ENCODE assay signal across 8 cellular contexts in genomic region chr1:203006948-203007871, GRCh38. TPM values are rescaled to one million over a fixed set of nuclear protein-coding genes. Genes with fewer than 3 reads are reported as not detected.
DNase-seq lines count a peak whose midpoint lies in the region; ATAC-seq lines count a peak whose summit lies in the region.

Gene TMEM183A, plus strand, starts transcription at chr1:203007374. Its CDS starts 92 bp downstream, at chr1:203007466.

- H3K9me3 ChIP-seq in BLaER1 = no peaks in the 10 kb centered on the region

- peak within 1 kb of the TSS; percentile 95 for H3K4me2 ChIP-seq in BLaER1

- peak within 1 kb of the TSS; percentile 88 for H3K4me3 ChIP-seq in BLaER1

- no peaks in the 10 kb centered on the region for H3K9me3 Mint-ChIP-seq in dendritic cell treated with granulocyte-macrophage colony-stimulating factor and Interleukin-4, amounts not matched to agents 40 ng/mL and 50 ng/mL, for 4 days

- peaks cover 36% of the 10 kb centered on the region for H3K36me3 ChIP-seq in BLaER1

- peaks cover 40% of the 10 kb centered on the region for H3K4me1 Mint-ChIP-seq in dendritic cell treated with granulocyte-macrophage colony-stimulating factor and Interleukin-4, amounts not matched to agents 40 ng/mL and 50 ng/mL, for 4 days (ENCODE audit: low read depth)

- ATAC-seq in GM19351 (IDR thresholded peaks at IDR 0.05; ENCODE audit: unreplicated experiment) = peak; percentile 88
- ATAC-seq in HG03521 (IDR thresholded peaks at IDR 0.05; ENCODE audit: unreplicated experiment) = peak; percentile 92
- ATAC-seq in left lobe of liver = peak; percentile 95

- H3K27me3 ChIP-seq in BLaER1 = no peaks in the 10 kb centered on the region

- peaks cover 38% of the 10 kb centered on the region for H4K20me1 ChIP-seq in BLaER1

- H3K9ac ChIP-seq in BLaER1 = peak within 1 kb of the TSS; percentile 90

- H3K4me1 ChIP-seq in BLaER1 = peaks cover 59% of the 10 kb centered on the region

- H3K36me3 Mint-ChIP-seq in dendritic cell treated with granulocyte-macrophage colony-stimulating factor and Interleukin-4, amounts not matched to agents 40 ng/mL and 50 ng/mL, for 4 days (ENCODE audit: low read depth) = peaks cover 59% of the 10 kb centered on the region

- intact Hi-C loops in dendritic cell treated with granulocyte-macrophage colony-stimulating factor and Interleukin-4, amounts not matched to agents 40 ng/mL and 50 ng/mL, for 4 days (cut with micrococcal nuclease) = loop anchor here (2.0 to 5.0 kb wide), 2 partner anchors 40 to 118 kb away; partner anchors contain the start of genes CYB5R1 and RABIF

- H3K27ac ChIP-seq in BLaER1 = peak within 1 kb of the TSS; percentile 91

- H3K4me3 Mint-ChIP-seq in dendritic cell treated with granulocyte-macrophage colony-stimulating factor and Interleukin-4, amounts not matched to agents 40 ng/mL and 50 ng/mL, for 4 days = peak within 1 kb of the TSS; percentile 85

- DNase-seq in NCI-H748 treated with DMSO at 0.1 percent for 48 hours (lab: John Stamatoyannopoulos, UW) (peak; percentile 78), left lobe of liver (ENCODE audit: low spot score) (peak; percentile 97)
- DNase-seq in activated CD4-positive, alpha-beta T cell treated with anti-CD3 and anti-CD28 coated beads, Interleukin-2, amount 50 U/mL, for 24 hours (ENCODE audit: low read depth in 1 of 2, low spot score in 1 of 2) = peak; percentile 83 to 96
- peak; percentile 93 for DNase-seq in stimulated activated CD4-positive, alpha-beta T cell treated with anti-CD3 and anti-CD28 coated beads, Interleukin-2, amount 100 ng/mL, for 4 hours (ENCODE audit: low read depth)

- H3K27me3 Mint-ChIP-seq in dendritic cell treated with granulocyte-macrophage colony-stimulating factor and Interleukin-4, amounts not matched to agents 40 ng/mL and 50 ng/mL, for 4 days = no peaks in the 10 kb centered on the region

- H3K27ac Mint-ChIP-seq in dendritic cell treated with granulocyte-macrophage colony-stimulating factor and Interleukin-4, amounts not matched to agents 40 ng/mL and 50 ng/mL, for 4 days = peak within 1 kb of the TSS; percentile 95

RNA-seq across cellular contexts. Expression of gene TMEM183A, which starts in this region (rescaled TPM):
- 30.1 TPM for total RNA-seq in left lobe of liver

Comparison
In these comparisons a context has a peak if more than half of its experiments do, and no peak if none do; other contexts are left out.
1. Peak in every context shown above with its lines: DNase-seq, ATAC-seq, H3K4me3 ChIP-seq and H3K27ac ChIP-seq.